27 cellular contexts compared by ENCODE assay signal in genomic region chr4:127780598-127780997, GRCh38. TPM values are rescaled to one million over a fixed set of nuclear protein-coding genes. Genes with fewer than 3 reads are reported as not detected.
DNase-seq lines count a peak whose midpoint lies in the region; ATAC-seq and TF ChIP-seq lines count a peak whose summit lies in the region.
"Had no signal": no experiment of that assay in that cellular context is flagged by ENCODE, and none has a peak within 500 bp of the region (broad histone marks: within the 10 kb centered on the region; RNA-seq: fewer than 3 reads in every experiment).

No MANE protein-coding gene starts in this region.

- TF ChIP-seq CTCF in CD8-positive, alpha-beta T cell (IDR thresholded peaks at IDR 0.05) = no peak
- no peak for TF ChIP-seq CTCF in nephron progenitor cell (IDR thresholded peaks at IDR 0.05)

- peaks cover 15% of the 10 kb centered on the region for H3K4me1 ChIP-seq in CD4-positive, CD25-positive, alpha-beta regulatory T cell (ENCODE audit: control insufficient read depth, insufficient read depth, low read length, poor library complexity, severe bottlenecking)
- H3K4me1 ChIP-seq in CD8-positive, alpha-beta T cell (ENCODE audit: insufficient read depth, low read length) = peaks cover 14% of the 10 kb centered on the region
- H3K4me1 ChIP-seq: ascending aorta had no signal

- no peak for DNase-seq in CD4-positive, CD25-positive, alpha-beta regulatory T cell
- DNase-seq in CD8-positive, alpha-beta T cell = no peak
- no peak for DNase-seq in central memory CD8-positive, alpha-beta T cell (ENCODE audit: low spot score in 2 of 2)
- DNase-seq in nephron progenitor cell (no peak), NCI-H2196 (lab: John Stamatoyannopoulos, UW; ENCODE audit: unreplicated experiment) (no peak), OCI-M1 (lab: John Stamatoyannopoulos, UW) (no peak)
- DNase-seq: activated CD4-positive, alpha-beta memory T cell treated with anti-CD3 and anti-CD28 coated beads for 36 hours; activated naive CD4-positive, alpha-beta T cell treated with Interleukin-2 at 50 U/mL for 16 hours; DND-41; foreskin keratinocyte; midbrain; NCI-H1092; NCI-H187 treated with DMSO at 0.1 percent for 48 hours; NCI-H2227 treated with DMSO at 0.1 percent for 48 hours; SHP77; stimulated activated CD4-positive, alpha-beta T cell treated with anti-CD3 and anti-CD28 coated beads, Interleukin-2, amount 100 ng/mL, for 48 hours; stimulated activated naive CD4-positive, alpha-beta T cell had no signal

- H3K36me3 Mint-ChIP-seq in CD4-positive, CD25-positive, alpha-beta regulatory T cell = no peaks in the 10 kb centered on the region
- H3K36me3 Mint-ChIP-seq in CD8-positive, alpha-beta T cell = no peaks in the 10 kb centered on the region
- H3K36me3 Mint-ChIP-seq in central memory CD8-positive, alpha-beta T cell (ENCODE audit: insufficient read depth) = peaks cover 4% of the 10 kb centered on the region
- H3K36me3 Mint-ChIP-seq in nephron progenitor cell (ENCODE audit: low read depth) = no peaks in the 10 kb centered on the region

- CTCF ChIA-PET in CD8-positive, alpha-beta T cell (lab: Charles Lee) = no interaction called here

- no peak overlapping the region for H3K27ac Mint-ChIP-seq in CD4-positive, CD25-positive, alpha-beta regulatory T cell
- no peak overlapping the region for H3K27ac Mint-ChIP-seq in CD8-positive, alpha-beta T cell
- H3K27ac Mint-ChIP-seq in central memory CD8-positive, alpha-beta T cell (ENCODE audit: low read depth) = no peak overlapping the region
- no peak overlapping the region for H3K27ac Mint-ChIP-seq in nephron progenitor cell
- H3K27ac Mint-ChIP-seq: activated CD4-positive, alpha-beta memory T cell treated with anti-CD3 and anti-CD28 coated beads for 36 hours; GM23338 had no signal

- peaks cover 0 to 8% (median 0%) of the 10 kb centered on the region in 7 donors for H3K9me3 Mint-ChIP-seq in CD4-positive, CD25-positive, alpha-beta regulatory T cell
- H3K9me3 Mint-ChIP-seq in CD8-positive, alpha-beta T cell = no peaks in the 10 kb centered on the region
- no peaks in the 10 kb centered on the region for H3K9me3 Mint-ChIP-seq in central memory CD8-positive, alpha-beta T cell
- peaks cover 5% of the 10 kb centered on the region for H3K9me3 Mint-ChIP-seq in nephron progenitor cell
- H3K9me3 Mint-ChIP-seq: activated CD4-positive, alpha-beta memory T cell treated with anti-CD3 and anti-CD28 coated beads for 36 hours had no signal

- no peak overlapping the region for H3K4me3 ChIP-seq in CD4-positive, CD25-positive, alpha-beta regulatory T cell (ENCODE audit: low read depth, low read length)
- H3K4me3 ChIP-seq in CD8-positive, alpha-beta T cell (ENCODE audit: low read depth, low read length) = no peak overlapping the region
- H3K4me3 ChIP-seq: hepatocyte had no signal

- ATAC-seq in CD4-positive, CD25-positive, alpha-beta regulatory T cell (ENCODE audit: low read depth in 2 of 2) = no peak
- no peak for ATAC-seq in CD8-positive, alpha-beta T cell
- no peak for ATAC-seq in central memory CD8-positive, alpha-beta T cell (replicated peaks; ENCODE audit: extremely low read depth, poor library complexity, severe bottlenecking)
- no peak for ATAC-seq in HG03196 (IDR thresholded peaks at IDR 0.05; ENCODE audit: unreplicated experiment)
- ATAC-seq: foreskin keratinocyte, GM23338, left lung had no signal

- intact Hi-C loops in CD8-positive, alpha-beta T cell (cut with DNase I, micrococcal nuclease) = loop anchor here in 1 of 2 experiments (2.0 kb wide), 1 partner anchor 184 kb away; the partner anchor contains the start of genes ABHD18 and MFSD8

- H3K27ac ChIP-seq in CD4-positive, CD25-positive, alpha-beta regulatory T cell (ENCODE audit: insufficient read depth, low read length, poor library complexity, severe bottlenecking) = no peak overlapping the region
- no peak overlapping the region for H3K27ac ChIP-seq in CD8-positive, alpha-beta T cell (ENCODE audit: low read depth, low read length)
- H3K27ac ChIP-seq: ascending aorta, foreskin keratinocyte, hepatocyte, left lung, thoracic aorta had no signal

- peaks cover 78% of the 10 kb centered on the region for H3K27me3 Mint-ChIP-seq in CD4-positive, CD25-positive, alpha-beta regulatory T cell
- peaks cover 67% of the 10 kb centered on the region for H3K27me3 Mint-ChIP-seq in CD8-positive, alpha-beta T cell (ENCODE audit: low read depth)
- peaks cover 89% of the 10 kb centered on the region for H3K27me3 Mint-ChIP-seq in central memory CD8-positive, alpha-beta T cell
- H3K27me3 Mint-ChIP-seq in nephron progenitor cell (ENCODE audit: low read depth, poor library complexity) = peaks cover 56% of the 10 kb centered on the region

- POLR2A ChIA-PET in CD8-positive, alpha-beta T cell (lab: Charles Lee) = no interaction called here

- peaks cover 5 to 18% (median 10%) of the 10 kb centered on the region in 4 donors for H3K4me1 Mint-ChIP-seq in CD4-positive, CD25-positive, alpha-beta regulatory T cell
- peaks cover 15% of the 10 kb centered on the region for H3K4me1 Mint-ChIP-seq in CD8-positive, alpha-beta T cell (ENCODE audit: low read depth)
- peaks cover 18% of the 10 kb centered on the region for H3K4me1 Mint-ChIP-seq in central memory CD8-positive, alpha-beta T cell
- peaks cover 12% of the 10 kb centered on the region for H3K4me1 Mint-ChIP-seq in nephron progenitor cell

- peaks cover 63% of the 10 kb centered on the region for H3K27me3 ChIP-seq in CD4-positive, CD25-positive, alpha-beta regulatory T cell (ENCODE audit: control insufficient read depth, insufficient read depth, low read length)
- H3K27me3 ChIP-seq in CD8-positive, alpha-beta T cell (ENCODE audit: insufficient read depth, low read length) = peaks cover 25% of the 10 kb centered on the region
- H3K27me3 ChIP-seq: ascending aorta, foreskin keratinocyte, hepatocyte had no signal

- H3K4me3 Mint-ChIP-seq in CD4-positive, CD25-positive, alpha-beta regulatory T cell = peak overlapping the region in 3 of 4 donors; percentile 39 to 89 (median 62)
- H3K4me3 Mint-ChIP-seq in CD8-positive, alpha-beta T cell = peak overlapping the region; percentile 11
- peak overlapping the region; percentile 77 for H3K4me3 Mint-ChIP-seq in central memory CD8-positive, alpha-beta T cell
- peak overlapping the region; percentile 74 for H3K4me3 Mint-ChIP-seq in nephron progenitor cell

- H3K36me3 ChIP-seq in CD4-positive, CD25-positive, alpha-beta regulatory T cell (ENCODE audit: control insufficient read depth, insufficient read depth, low read length) = no peaks in the 10 kb centered on the region
- no peaks in the 10 kb centered on the region for H3K36me3 ChIP-seq in CD8-positive, alpha-beta T cell (ENCODE audit: insufficient read depth, low read length)
- H3K36me3 ChIP-seq: ascending aorta, left lung, thoracic aorta had no signal

- no peaks in the 10 kb centered on the region for H3K9me3 ChIP-seq in CD4-positive, CD25-positive, alpha-beta regulatory T cell (ENCODE audit: control insufficient read depth in 2 of 2, low read length in 2 of 2)
- H3K9me3 ChIP-seq in CD8-positive, alpha-beta T cell (ENCODE audit: low read length) = no peaks in the 10 kb centered on the region
- H3K9me3 ChIP-seq: ascending aorta, left lung, thoracic aorta had no signal

RNA-seq across cellular contexts. Expression of gene HSPA4L, which starts 1.5 kb away (rescaled TPM):
- not detected for total RNA-seq in CD4-positive, CD25-positive, alpha-beta regulatory T cell
- not detected for polyA plus RNA-seq in CD4-positive, CD25-positive, alpha-beta regulatory T cell
- total RNA-seq in CD8-positive, alpha-beta T cell = not detected
- total RNA-seq: OCI-LY7 had no signal

RNA-seq across cellular contexts. Expression of gene SLC25A31, which starts 50.4 kb away (rescaled TPM):
- total RNA-seq in CD4-positive, CD25-positive, alpha-beta regulatory T cell = not detected
- not detected for polyA plus RNA-seq in CD4-positive, CD25-positive, alpha-beta regulatory T cell
- not detected for total RNA-seq in CD8-positive, alpha-beta T cell
- total RNA-seq: activated CD4-positive, alpha-beta memory T cell treated with anti-CD3 and anti-CD28 coated beads for 36 hours; ascending aorta; cerebellum; foreskin keratinocyte; GM23338; hepatocyte; left lung; OCI-LY7; T-helper 1 cell treated with Interleukin-12 subunit alpha and Interleukin-12 subunit beta and Interleukin-4 antibody, amounts not matched to agents 30 ng/mL and 1 ng/mL, for 36 hours; thoracic aorta had no signal
- polyA plus RNA-seq: esophagus, foreskin keratinocyte, GM23338, hepatocyte had no signal

Comparison
In these comparisons a context has a peak if more than half of its experiments do, and no peak if none do; other contexts are left out.
1. H3K4me3 Mint-ChIP-seq: peak in every context shown above with its lines; median percentile 77 in central memory CD8-positive, alpha-beta T cell; 74 in nephron progenitor cell; 62 in CD4-positive, CD25-positive, alpha-beta regulatory T cell; 11 in CD8-positive, alpha-beta T cell.